ENCODE assay signal across 7 cellular contexts in genomic region chr6:41636803-41637178, GRCh38. TPM values are rescaled to one million over a fixed set of nuclear protein-coding genes. Genes with fewer than 3 reads are reported as not detected.
DNase-seq lines count a peak whose midpoint lies in the region; ATAC-seq and TF ChIP-seq lines count a peak whose summit lies in the region.

No MANE protein-coding gene starts in this region.

- H3K4me3 ChIP-seq in dorsolateral prefrontal cortex (peak overlapping the region in 37 of 59 donors; percentile 4 to 71 (median 56)), lung (no peak overlapping the region), upper lobe of right lung (peak overlapping the region; percentile 56)

- no peaks in the 10 kb centered on the region for H3K9me3 Mint-ChIP-seq in stimulated activated memory B cell treated with anti-CD40 and anti-IgM and Interleukin-4, amounts not matched to agents 10 μg/mL and 1 μg/mL and 100 μg/mL, for 72 hours

- H3K27ac ChIP-seq in dorsolateral prefrontal cortex = no peak overlapping the region
- H3K27ac ChIP-seq in lung (ENCODE audit: low read depth in 1 of 2, low read length in 1 of 2) = no peak overlapping the region
- peak overlapping the region; percentile 78 for H3K27ac ChIP-seq in upper lobe of right lung

- H3K9me3 ChIP-seq in lung (ENCODE audit: control insufficient read depth in 2 of 2, insufficient read depth in 1 of 2, low read length in 1 of 2) (no peaks in the 10 kb centered on the region), upper lobe of right lung (no peaks in the 10 kb centered on the region)

- no peak overlapping the region for H3K4me3 Mint-ChIP-seq in stimulated activated memory B cell treated with anti-CD40 and anti-IgM and Interleukin-4, amounts not matched to agents 10 μg/mL and 1 μg/mL and 100 μg/mL, for 72 hours

- H3K4me1 Mint-ChIP-seq in stimulated activated memory B cell treated with anti-CD40 and anti-IgM and Interleukin-4, amounts not matched to agents 10 μg/mL and 1 μg/mL and 100 μg/mL, for 72 hours = peaks cover 6% of the 10 kb centered on the region

- peak; percentile 48 for ATAC-seq in lung (ENCODE audit: insufficient read depth, low FRiP score)
- peak; percentile 80 for ATAC-seq in upper lobe of right lung
- no peak for ATAC-seq in stimulated activated memory B cell treated with anti-CD40 and anti-IgM and Interleukin-4, amounts not matched to agents 10 μg/mL and 1 μg/mL and 100 μg/mL, for 72 hours
- ATAC-seq in GM18498 (IDR thresholded peaks at IDR 0.05; ENCODE audit: unreplicated experiment) = no peak

- no peak overlapping the region for H3K27ac Mint-ChIP-seq in stimulated activated memory B cell treated with anti-CD40 and anti-IgM and Interleukin-4, amounts not matched to agents 10 μg/mL and 1 μg/mL and 100 μg/mL, for 72 hours

- no peaks in the 10 kb centered on the region for H3K36me3 Mint-ChIP-seq in stimulated activated memory B cell treated with anti-CD40 and anti-IgM and Interleukin-4, amounts not matched to agents 10 μg/mL and 1 μg/mL and 100 μg/mL, for 72 hours

- H3K4me1 ChIP-seq in lung (ENCODE audit: control insufficient read depth in 2 of 2, insufficient read depth in 2 of 2, low read length in 2 of 2) = peaks cover 0 to 4% of the 10 kb centered on the region in 2 donors
- peaks cover 25% of the 10 kb centered on the region for H3K4me1 ChIP-seq in upper lobe of right lung

- intact Hi-C loops in dorsolateral prefrontal cortex (cut with DNase I) (no loop called here), upper lobe of right lung (cut with DNase I) (no loop called here)

- peaks cover 0 to 59% (median 34%) of the 10 kb centered on the region in 45 donors for H3K27me3 ChIP-seq in dorsolateral prefrontal cortex
- no peaks in the 10 kb centered on the region for H3K27me3 ChIP-seq in lung (ENCODE audit: control insufficient read depth, insufficient read depth)
- H3K27me3 ChIP-seq in upper lobe of right lung = peaks cover 24% of the 10 kb centered on the region

- TF ChIP-seq CTCF in dorsolateral prefrontal cortex (IDR thresholded peaks at IDR 0.05 in 54 of 56, conservative IDR thresholded peaks at IDR 0.05 in 2 of 56; ENCODE audit: low read depth in 1 of 56, partially characterized antibody in 56 of 56) (no peak), lung (IDR thresholded peaks at IDR 0.05; ENCODE audit: control extremely low read depth, extremely low read depth) (no peak), upper lobe of right lung (IDR thresholded peaks at IDR 0.05) (no peak)

- DNase-seq in NCI-H460 (ENCODE audit: extremely low read depth, low read depth) (peak; percentile 11), dorsolateral prefrontal cortex (no peak), lung (ENCODE audit: low spot score) (no peak), upper lobe of right lung (peak; percentile 84), NCI-H748 treated with DMSO at 0.1 percent for 48 hours (lab: John Stamatoyannopoulos, UW) (no peak)

- WGBS in lung, 2 donors = 36 to 66% methylated on average over 21 to 30 of the region's 30 CpGs

- H3K36me3 ChIP-seq in lung (ENCODE audit: control insufficient read depth in 2 of 2, insufficient read depth in 2 of 2, low read length in 2 of 2) (no peaks in the 10 kb centered on the region), upper lobe of right lung (no peaks in the 10 kb centered on the region)

- peaks cover 85% of the 10 kb centered on the region for H3K27me3 Mint-ChIP-seq in stimulated activated memory B cell treated with anti-CD40 and anti-IgM and Interleukin-4, amounts not matched to agents 10 μg/mL and 1 μg/mL and 100 μg/mL, for 72 hours

RNA-seq across cellular contexts. Expression of gene MDFI, which starts 1.5 kb away (rescaled TPM):
- 0.52 and 2.1 TPM in 2 replicates for total RNA-seq in NCI-H460 (2014; rRNA removed; shearing (Covaris generic))
- polyA plus RNA-seq in NCI-H460 (2014; cell fraction: nucleus; rRNA removed) = 1.7 TPM in 1 of 2 replicates, not detected in the other
- total RNA-seq in dorsolateral prefrontal cortex (10 to 100 TPM in 1 of 120 experiments, 1 to 10 TPM in 100, under 1 TPM in 18, not detected in 1; 0.46 to 11.7 (median 2.2) TPM), lung (10 to 100 TPM; 22.1 to 36.4 TPM), upper lobe of right lung (11.0 TPM)
- polyA plus RNA-seq in lung = 10 to 100 TPM; 16.4 to 21.8 TPM

Comparison
In these comparisons a context has a peak if more than half of its experiments do, and no peak if none do; other contexts are left out.
1. DNase-seq: peak in NCI-H460 (single experiment) and upper lobe of right lung (single experiment); none in dorsolateral prefrontal cortex (0 of 10), lung (single experiment) and NCI-H748 treated with DMSO at 0.1 percent for 48 hours (single experiment).
2. ATAC-seq: peak in lung (single experiment) and upper lobe of right lung (single experiment); none in stimulated activated memory B cell treated with anti-CD40 and anti-IgM and Interleukin-4, amounts not matched to agents 10 μg/mL and 1 μg/mL and 100 μg/mL, for 72 hours (single experiment) and GM18498 (single experiment).